ENCODE assay signal across 7 cellular contexts in genomic region chr3:184162571-184163070, GRCh38. TPM values are rescaled to one million over a fixed set of nuclear protein-coding genes. Genes with fewer than 3 reads are reported as not detected.
A peak's percentile ranks its signal among the peaks of the same experiment; 100 is the strongest.
DNase-seq lines count a peak whose midpoint lies in the region; ATAC-seq, FAIRE-seq and TF ChIP-seq lines count a peak whose summit lies in the region.
"Not testable (repeated sequence)": the region's sequence is repeated elsewhere in the genome, so short reads cannot be mapped to it uniquely, and the experiment has no call there.

No MANE protein-coding gene starts in this region.

- peak; percentile 78 for FAIRE-seq in urothelium cell line (lab: Jason Lieb, UNC)

- intact Hi-C loops in Right ventricle myocardium inferior (cut with DNase I); sciatic nerve (cut with DNase I): not testable (repeated sequence)

- H3K36me3 ChIP-seq in right atrium auricular region, result peaks cover 47% of the 10 kb centered on the region

- not testable (repeated sequence) for H3K4me1 Mint-ChIP-seq in T-helper 2 cell treated with Interferon-gamma antibody and Interleukin-4, amounts not matched to agents 5 μg/mL and 100 μg/mL, for 36 hours (ENCODE audit: low read depth)
- H3K4me1 Mint-ChIP-seq in endothelial cell (ENCODE audit: unreplicated experiment), result peaks cover 48% of the 10 kb centered on the region

- H3K27ac ChIP-seq in right atrium auricular region, result peak overlapping the region; percentile 78 to 88

- not testable (repeated sequence) for TF ChIP-seq CTCF in endothelial cell (IDR thresholded peaks at IDR 0.05; ENCODE audit: unreplicated experiment); right atrium auricular region (IDR thresholded peaks at IDR 0.05)

- not testable (repeated sequence) for H3K27me3 ChIP-seq in right atrium auricular region

- H3K4me3 Mint-ChIP-seq in T-helper 2 cell treated with Interferon-gamma antibody and Interleukin-4, amounts not matched to agents 5 μg/mL and 100 μg/mL, for 36 hours, result not testable (repeated sequence)
- peak overlapping the region; percentile 82 for H3K4me3 Mint-ChIP-seq in endothelial cell (ENCODE audit: unreplicated experiment)

- peaks cover 16% of the 10 kb centered on the region for H3K36me3 Mint-ChIP-seq in T-helper 2 cell treated with Interferon-gamma antibody and Interleukin-4, amounts not matched to agents 5 μg/mL and 100 μg/mL, for 36 hours (ENCODE audit: low read depth)
- H3K36me3 Mint-ChIP-seq in endothelial cell (ENCODE audit: low read depth, unreplicated experiment), result peaks cover 43% of the 10 kb centered on the region

- H3K27ac Mint-ChIP-seq in T-helper 2 cell treated with Interferon-gamma antibody and Interleukin-4, amounts not matched to agents 5 μg/mL and 100 μg/mL, for 36 hours, result peak overlapping the region; percentile 21
- H3K27ac Mint-ChIP-seq in endothelial cell (ENCODE audit: unreplicated experiment), result not testable (repeated sequence)

- not testable (repeated sequence) for H3K4me3 ChIP-seq in right atrium auricular region

- H3K9me3 Mint-ChIP-seq in T-helper 2 cell treated with Interferon-gamma antibody and Interleukin-4, amounts not matched to agents 5 μg/mL and 100 μg/mL, for 36 hours; endothelial cell (ENCODE audit: unreplicated experiment): not testable (repeated sequence)

- H3K4me1 ChIP-seq in right atrium auricular region, result peaks cover 0 to 63% of the 10 kb centered on the region in 2 donors

- not testable (repeated sequence) for H3K9me3 ChIP-seq in right atrium auricular region

- peak; percentile 29 for ATAC-seq in Right ventricle myocardium inferior
- ATAC-seq in sciatic nerve, result peak; percentile 21

- not testable (repeated sequence) for H3K27me3 Mint-ChIP-seq in T-helper 2 cell treated with Interferon-gamma antibody and Interleukin-4, amounts not matched to agents 5 μg/mL and 100 μg/mL, for 36 hours (ENCODE audit: low read depth); endothelial cell (ENCODE audit: unreplicated experiment)

- DNase-seq in EH (ENCODE audit: low read depth), result peak; percentile 61
- not testable (repeated sequence) for DNase-seq in T-helper 2 cell treated with Interferon-gamma antibody and Interleukin-4, amounts not matched to agents 5 μg/mL and 100 μg/mL, for 36 hours (ENCODE audit: low spot score); endothelial cell (ENCODE audit: low spot score); Right ventricle myocardium inferior (ENCODE audit: missing footprints); right atrium auricular region (ENCODE audit: low spot score); sciatic nerve (ENCODE audit: low spot score); urothelium cell line (ENCODE audit: low spot score)

RNA-seq across cellular contexts. Expression of gene DVL3, which starts 7.4 kb away (rescaled TPM):
- total RNA-seq in endothelial cell (ENCODE audit: unreplicated experiment) (103 TPM), Right ventricle myocardium inferior (60.7 TPM), right atrium auricular region (10 to 100 TPM; 43.5 to 66.1 TPM), sciatic nerve (57.8 TPM)

RNA-seq across cellular contexts. Expression of gene AP2M1, which starts 12.0 kb away (rescaled TPM):
- 401 TPM for total RNA-seq in endothelial cell (ENCODE audit: unreplicated experiment)
- 269 TPM for total RNA-seq in Right ventricle myocardium inferior
- total RNA-seq in right atrium auricular region, result 100 to 1,000 TPM; 183 to 235 TPM
- 278 TPM for total RNA-seq in sciatic nerve

RNA-seq across cellular contexts. Expression of gene ABCF3, which starts 23.4 kb away (rescaled TPM):
- total RNA-seq in endothelial cell (ENCODE audit: unreplicated experiment), result 68.1 TPM
- 68.2 TPM for total RNA-seq in Right ventricle myocardium inferior
- total RNA-seq in right atrium auricular region, result 10 to 100 TPM; 42.8 to 47.9 TPM
- 67.4 TPM for total RNA-seq in sciatic nerve

RNA-seq across cellular contexts. Expression of gene EIF2B5, which starts 27.5 kb away (rescaled TPM):
- total RNA-seq in endothelial cell (ENCODE audit: unreplicated experiment), result 37.0 TPM
- 32.2 TPM for total RNA-seq in Right ventricle myocardium inferior
- 10 to 100 TPM; 19.6 to 24.3 TPM for total RNA-seq in right atrium auricular region
- total RNA-seq in sciatic nerve, result 30.6 TPM
